35 cellular contexts compared by ENCODE assay signal in genomic region chr4:5575941-5576340, GRCh38.
"Had no signal": no experiment of that assay in that cellular context is flagged by ENCODE, and none has a peak within 500 bp of the region (broad histone marks: within the 10 kb centered on the region; RNA-seq: fewer than 3 reads in every experiment).

No MANE protein-coding gene starts in this region.

- H3K36me3 ChIP-seq: MG63 had no signal

- H3K9me3 ChIP-seq: MG63 had no signal

- DNase-seq: Karpas-422, Kasumi-1, KBM-7, KG1, MG63, MM.1S, MV-4-11, NCI-H1048, NCI-H1092, NCI-H1092 treated with DMSO at 0.1 percent for 48 hours, NCI-H1105, NCI-H1105 treated with DMSO at 0.1 percent for 48 hours, NCI-H1417, NCI-H1417 treated with DMSO at 0.1 percent for 48 hours, NCI-H1436, NCI-H1436 treated with DMSO at 0.1 percent for 48 hours, NCI-H146, NCI-H1694, NCI-H1694 treated with DMSO at 0.1 percent for 48 hours, NCI-H187, NCI-H187 treated with DMSO at 0.1 percent for 48 hours, NCI-H1930, NCI-H2029, NCI-H2029 treated with DMSO at 0.1 percent for 48 hours, NCI-H2081, NCI-H2081 treated with DMSO at 0.1 percent for 48 hours, NCI-H2107, NCI-H2171, NCI-H2171 treated with DMSO at 0.1 percent for 48 hours, NCI-H2227 treated with DMSO at 0.1 percent for 48 hours, NCI-H226, NCI-H345, NCI-H446, NCI-H446 treated with DMSO at 0.1 percent for 48 hours had no signal

- H3K27ac ChIP-seq: KMS-11 had no signal

- H3K27me3 ChIP-seq: MG63 had no signal

- H3K9ac ChIP-seq: KMS-11 had no signal

- H3K4me2 ChIP-seq: KMS-11 had no signal

- H3K4me3 ChIP-seq: MG63 had no signal
